10 cellular contexts compared by ENCODE assay signal in genomic region chr16:62256406-62256805, GRCh38.
DNase-seq lines count a peak whose midpoint lies in the region; ATAC-seq and TF ChIP-seq lines count a peak whose summit lies in the region.
"Had no signal": no experiment of that assay in that cellular context is flagged by ENCODE, and none has a peak within 500 bp of the region (broad histone marks: within the 10 kb centered on the region; RNA-seq: fewer than 3 reads in every experiment).

No MANE protein-coding gene starts in this region.

- no peaks in the 10 kb centered on the region for H3K9me3 Mint-ChIP-seq in nephron progenitor cell

- H3K4me1 ChIP-seq in DND-41 (ENCODE audit: insufficient read depth, low read length): no peaks in the 10 kb centered on the region

- H3K79me2 ChIP-seq in DND-41 (ENCODE audit: insufficient read depth, low read length): no peaks in the 10 kb centered on the region

- no peak overlapping the region for H3K27ac Mint-ChIP-seq in nephron progenitor cell
- H3K27ac Mint-ChIP-seq: activated B cell treated with CpG ODN at 0.5 μM for 24 hours had no signal

- TF ChIP-seq CTCF in DND-41 (IDR thresholded peaks at IDR 0.05; ENCODE audit: borderline replicate concordance, extremely low read depth, low read length, poor library complexity, severe bottlenecking) (peak; percentile 60), brain microvascular endothelial cell (IDR thresholded peaks at IDR 0.05; ENCODE audit: low read depth, low read length, missing control alignments) (peak; percentile 25), nephron progenitor cell (IDR thresholded peaks at IDR 0.05) (peak; percentile 39)

- H3K4me3 Mint-ChIP-seq in nephron progenitor cell: no peak overlapping the region
- H3K4me3 Mint-ChIP-seq: activated B cell treated with CpG ODN at 0.5 μM for 24 hours had no signal

- H3K27me3 Mint-ChIP-seq in nephron progenitor cell (ENCODE audit: low read depth, poor library complexity): no peaks in the 10 kb centered on the region
- H3K27me3 Mint-ChIP-seq: activated B cell treated with CpG ODN at 0.5 μM for 24 hours had no signal

- H3K36me3 Mint-ChIP-seq in nephron progenitor cell (ENCODE audit: low read depth): no peaks in the 10 kb centered on the region

- no peak overlapping the region for H3K4me2 ChIP-seq in DND-41 (ENCODE audit: insufficient read depth, low read length)

- H3K36me3 ChIP-seq in DND-41 (ENCODE audit: insufficient read depth, low read length) (no peaks in the 10 kb centered on the region), brain microvascular endothelial cell (replicated peaks) (no peaks in the 10 kb centered on the region)

- ATAC-seq in DND-41 (ENCODE audit: insufficient read depth, low read depth) (peak; percentile 48; the same call in 1 of the 3 replicates), HG03025 (IDR thresholded peaks at IDR 0.05; ENCODE audit: low FRiP score, unreplicated experiment) (no peak), GM21526 (IDR thresholded peaks at IDR 0.05; ENCODE audit: low FRiP score, unreplicated experiment) (no peak)
- ATAC-seq: stimulated activated naive CD8-positive, alpha-beta T cell treated with anti-CD3 and anti-CD28 coated beads, Interleukin-15, Interleukin-2, amounts not matched to agents 100 U/mL and 50 U/mL, for 24 hours had no signal

- H2AFZ ChIP-seq in DND-41 (ENCODE audit: low read depth, low read length): peak overlapping the region; percentile 29; the same call in 1 of the 2 replicates

- H3K9ac ChIP-seq in DND-41 (ENCODE audit: low read depth, low read length): no peak overlapping the region

- no peak for DNase-seq in DND-41
- DNase-seq in NCI-H1048 (lab: John Stamatoyannopoulos, UW): peak; percentile 21
- no peak for DNase-seq in brain microvascular endothelial cell
- no peak for DNase-seq in nephron progenitor cell
- no peak for DNase-seq in AG08396 (ENCODE audit: low spot score)
- DNase-seq: activated B cell treated with CpG ODN at 0.5 μM for 24 hours; activated naive CD4-positive, alpha-beta T cell; stimulated activated naive CD8-positive, alpha-beta T cell treated with anti-CD3 and anti-CD28 coated beads, Interleukin-15, Interleukin-2, amounts not matched to agents 100 U/mL and 50 U/mL, for 24 hours had no signal

- H3K4me3 ChIP-seq in DND-41 (ENCODE audit: low read depth in 1 of 2, low read length in 2 of 2) (no peak overlapping the region), brain microvascular endothelial cell (ENCODE audit: low read depth, low read length) (no peak overlapping the region)

- peaks cover 28% of the 10 kb centered on the region for H3K4me1 Mint-ChIP-seq in nephron progenitor cell
- H3K4me1 Mint-ChIP-seq: activated B cell treated with CpG ODN at 0.5 μM for 24 hours had no signal

- no peak overlapping the region for H3K27ac ChIP-seq in DND-41 (ENCODE audit: low read length)
- no peak overlapping the region for H3K27ac ChIP-seq in brain microvascular endothelial cell

- H3K27me3 ChIP-seq in DND-41 (ENCODE audit: insufficient read depth, low read length, poor library complexity) (no peaks in the 10 kb centered on the region), brain microvascular endothelial cell (replicated peaks) (no peaks in the 10 kb centered on the region)

- H3K9me3 ChIP-seq in DND-41 (ENCODE audit: insufficient read depth, low read length, severe bottlenecking): no peaks in the 10 kb centered on the region

- H4K20me1 ChIP-seq in DND-41 (ENCODE audit: insufficient read depth, low read length): no peaks in the 10 kb centered on the region

- in situ Hi-C loops in brain microvascular endothelial cell (cut with HindIII; ENCODE audit: low pct_ligation_motif_present, low sequenced_read_pairs): no loop called here
